24 cellular contexts compared by ENCODE assay signal in the genomic region with DNA sequence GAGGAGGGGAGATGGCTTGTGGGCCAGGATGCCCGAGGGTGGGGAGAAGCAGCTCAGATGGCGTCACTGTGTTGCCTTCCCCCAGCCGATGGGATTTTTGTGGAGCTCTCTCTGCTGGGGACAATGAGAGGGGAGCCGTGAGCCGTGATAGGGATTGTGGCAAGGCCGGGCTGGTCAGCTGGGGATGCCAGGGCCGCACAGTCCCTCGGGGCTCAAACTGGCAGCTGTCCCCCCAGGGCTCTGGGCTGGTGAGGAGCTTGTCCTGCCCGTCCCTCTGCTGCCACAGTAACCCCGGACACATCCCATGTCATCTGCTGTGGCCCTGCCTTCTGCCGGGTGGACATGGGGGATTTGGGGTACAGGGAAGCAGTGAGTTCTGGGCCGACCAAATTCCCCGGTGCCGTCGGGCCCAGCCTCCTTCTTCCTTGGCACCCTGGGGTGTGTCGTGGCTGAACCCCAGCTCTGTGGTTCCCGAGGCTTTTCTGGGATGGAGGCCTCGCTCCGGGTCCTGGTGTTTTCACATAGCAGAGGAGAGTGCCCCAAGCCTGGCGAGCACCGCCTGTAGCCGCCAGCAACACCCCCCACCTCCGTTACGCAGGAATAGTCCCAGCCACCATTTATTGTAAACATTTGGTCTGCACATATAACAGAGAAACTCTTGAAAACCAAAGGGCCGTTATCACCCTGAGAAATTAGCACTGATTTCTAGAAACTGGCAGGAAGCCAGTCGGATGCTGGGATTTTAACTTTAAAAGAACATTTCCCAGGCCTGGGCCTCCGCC. TPM values are rescaled to one million over a fixed set of nuclear protein-coding genes. Genes with fewer than 3 reads are reported as not detected.
DNase-seq lines count a peak whose midpoint lies in the region; ATAC-seq and TF ChIP-seq lines count a peak whose summit lies in the region.
"Had no signal": no experiment of that assay in that cellular context is flagged by ENCODE, and none has a peak within 500 bp of the region (broad histone marks: within the 10 kb centered on the region; RNA-seq: fewer than 3 reads in every experiment).

No MANE protein-coding gene starts in this region.

- no peak overlapping the region for H2AK5ac ChIP-seq in H9 (ENCODE audit: insufficient read length, low read length)

- H3K4me2 ChIP-seq in H9 (ENCODE audit: insufficient read depth, insufficient read length, low read length) = no peak overlapping the region

- peak overlapping the region; percentile 25; the same call in 1 of the 2 replicates for H3K14ac ChIP-seq in H9 (ENCODE audit: insufficient read depth, low read length)

- ATAC-seq in GM21515 (IDR thresholded peaks at IDR 0.05; ENCODE audit: unreplicated experiment) (no peak), HG02588 (IDR thresholded peaks at IDR 0.05; ENCODE audit: unreplicated experiment) (no peak)
- ATAC-seq: GM12878, Panc1 had no signal

- H3K18ac ChIP-seq in H9 (ENCODE audit: insufficient read length, low read depth, low read length) = no peak overlapping the region

- H3K9me3 Mint-ChIP-seq in CD14-positive monocyte (no peaks in the 10 kb centered on the region), H9 (no peaks in the 10 kb centered on the region), glutamatergic neuron (ENCODE audit: unreplicated experiment) (peaks cover 9% of the 10 kb centered on the region)

- H4K91ac ChIP-seq in H9 (ENCODE audit: insufficient read length, low read depth, low read length) = no peak overlapping the region

- no peaks in the 10 kb centered on the region for H3K9me3 ChIP-seq in H9 (ENCODE audit: control insufficient read depth, low read depth, low read length)
- H3K9me3 ChIP-seq: Caco-2, SJCRH30 had no signal

- H3K27me3 Mint-ChIP-seq in CD14-positive monocyte (ENCODE audit: low read depth in 3 of 3) = peaks cover 0 to 14% (median 5%) of the 10 kb centered on the region in 3 donors
- no peaks in the 10 kb centered on the region for H3K27me3 Mint-ChIP-seq in H9 (ENCODE audit: low read depth)
- peaks cover 16% of the 10 kb centered on the region for H3K27me3 Mint-ChIP-seq in glutamatergic neuron (ENCODE audit: unreplicated experiment)

- no peaks in the 10 kb centered on the region for H3K4me1 Mint-ChIP-seq in CD14-positive monocyte
- peaks cover 4 to 5% of the 10 kb centered on the region in 2 experiments; a peak in 3 of 4 replicates for H3K4me1 Mint-ChIP-seq in H9
- H3K4me1 Mint-ChIP-seq in glutamatergic neuron (ENCODE audit: low read depth, unreplicated experiment) = peaks cover 8% of the 10 kb centered on the region
- H3K4me1 Mint-ChIP-seq: CD4-positive, alpha-beta memory T cell had no signal

- no peak overlapping the region for H2BK12ac ChIP-seq in H9 (ENCODE audit: insufficient read length, low read depth, low read length)

- H2BK120ac ChIP-seq in H9 (ENCODE audit: low read depth, low read length, poor library complexity, severe bottlenecking) = no peak overlapping the region

- H3K4ac ChIP-seq in H9 (ENCODE audit: low read depth, low read length) = no peak overlapping the region

- no peak overlapping the region for H2AFZ ChIP-seq in H9 (ENCODE audit: low read length)

- H3K4me3 ChIP-seq in astrocyte of the spinal cord (ENCODE audit: low read depth, low read length) = no peak overlapping the region
- H3K4me3 ChIP-seq: GM12878, SJCRH30 had no signal

- H3K79me2 ChIP-seq in H9 (ENCODE audit: insufficient read depth, low read length) = peaks cover 8% of the 10 kb centered on the region; the same call in 1 of the 2 replicates

- no peaks in the 10 kb centered on the region for H3K36me3 Mint-ChIP-seq in CD14-positive monocyte
- H3K36me3 Mint-ChIP-seq in H9 (ENCODE audit: insufficient read depth in 1 of 3, low read depth in 3 of 3) = no peaks in the 10 kb centered on the region
- no peaks in the 10 kb centered on the region for H3K36me3 Mint-ChIP-seq in glutamatergic neuron (ENCODE audit: unreplicated experiment)
- H3K36me3 Mint-ChIP-seq: CD4-positive, alpha-beta memory T cell had no signal

- H3K9ac ChIP-seq in H9 (ENCODE audit: extremely low read depth, insufficient read length, low read length) = no peak overlapping the region

- no peak overlapping the region for H3K27ac ChIP-seq in H9 (ENCODE audit: insufficient read length, low read depth, low read length)
- H3K27ac ChIP-seq: SJCRH30 had no signal

- peaks cover 5% of the 10 kb centered on the region for H4K20me1 ChIP-seq in H9 (ENCODE audit: control insufficient read depth, insufficient read depth, insufficient read length)

- no peaks in the 10 kb centered on the region for H3K4me1 ChIP-seq in H9 (ENCODE audit: insufficient read depth, low read length)
- H3K4me1 ChIP-seq: Caco-2, SJCRH30 had no signal

- H4K5ac ChIP-seq in H9 (ENCODE audit: insufficient read length, low read depth, low read length) = no peak overlapping the region

- no peak overlapping the region for H2BK15ac ChIP-seq in H9 (ENCODE audit: low read depth, low read length)

- peaks cover 10% of the 10 kb centered on the region for H3K79me1 ChIP-seq in H9 (ENCODE audit: insufficient read depth, low read depth, low read length, poor library complexity, severe bottlenecking)

- TF ChIP-seq CTCF in CD14-positive monocyte (IDR thresholded peaks at IDR 0.05) (no peak), H9 (conservative IDR thresholded peaks at IDR 0.05) (no peak), astrocyte of the spinal cord (IDR thresholded peaks at IDR 0.05; ENCODE audit: low read depth, low read length) (no peak), glutamatergic neuron (IDR thresholded peaks at IDR 0.05; ENCODE audit: partially characterized antibody, unreplicated experiment) (no peak)

- no CpG with 5 or more reads among the region's 27 CpGs for WGBS in H9 (ENCODE audit: extremely low coverage, insufficient read length, low lambda C conversion rate)

- no peak overlapping the region for H4K8ac ChIP-seq in H9 (replicated peaks; ENCODE audit: insufficient read length, low read depth, low read length)

- H3K27me3 ChIP-seq in H9 (ENCODE audit: insufficient read depth, low read length) = no peaks in the 10 kb centered on the region
- H3K27me3 ChIP-seq: SJCRH30 had no signal

- H2BK20ac ChIP-seq in H9 (ENCODE audit: low read depth, low read length, poor library complexity, severe bottlenecking) = no peak overlapping the region

- in situ Hi-C loops in astrocyte of the spinal cord (cut with HindIII; ENCODE audit: low sequenced_read_pairs) = no loop called here

- intact Hi-C loops in CD14-positive monocyte (cut with micrococcal nuclease) = no loop called here

- H3K56ac ChIP-seq in H9 (ENCODE audit: insufficient read length, low read depth, low read length) = no peak overlapping the region

- H3K27ac Mint-ChIP-seq in CD14-positive monocyte (peak overlapping the region in 1 of 7 donors; percentile 66), H9 (no peak overlapping the region; a peak in 1 of 7 replicates), glutamatergic neuron (ENCODE audit: unreplicated experiment) (peak overlapping the region; percentile 59)
- H3K27ac Mint-ChIP-seq: CD4-positive, alpha-beta memory T cell had no signal

- no peak overlapping the region for H3T11ph ChIP-seq in H9 (ENCODE audit: low read length)

- DNase-seq in CD14-positive monocyte (ENCODE audit: low spot score) (peak; percentile 34), H9 (no peak), astrocyte of the spinal cord (ENCODE audit: low read depth, low spot score) (peak; percentile 5), glutamatergic neuron (peak; percentile 19), SW480 (ENCODE audit: low spot score) (no peak)
- DNase-seq in activated T-cell treated with anti-CD3 and anti-CD28 coated beads, Interleukin-2, amount 50 U/mL, for 1 hour = no peak
- DNase-seq: Caco-2; CD4-positive, alpha-beta memory T cell; DMS 273 treated with DMSO at 0.1 percent for 48 hours; DMS79 treated with DMSO at 0.1 percent for 48 hours; GOT3; MM.1S; NCI-H1048; NCI-H1417 treated with DMSO at 0.1 percent for 48 hours; NCI-H187; NCI-H226; NCI-H510A treated with DMSO at 0.1 percent for 48 hours; NCI-H748 treated with DMSO at 0.1 percent for 48 hours; NK-92 treated with Interleukin-12 subunit alpha and Interleukin-12 subunit beta, amount 100 ng/mL, for 24 hours; SJCRH30 had no signal

- H3K4me3 Mint-ChIP-seq in CD14-positive monocyte = no peak overlapping the region
- no peak overlapping the region for H3K4me3 Mint-ChIP-seq in H9
- no peak overlapping the region for H3K4me3 Mint-ChIP-seq in glutamatergic neuron (ENCODE audit: unreplicated experiment)
- H3K4me3 Mint-ChIP-seq: CD4-positive, alpha-beta memory T cell had no signal

- H2BK5ac ChIP-seq in H9 (ENCODE audit: insufficient read length, low read length) = no peak overlapping the region

- H3K23me2 ChIP-seq in H9 (ENCODE audit: insufficient read length, low read depth, low read length, poor library complexity, severe bottlenecking) = no peaks in the 10 kb centered on the region

- H3K23ac ChIP-seq in H9 (ENCODE audit: insufficient read length, low read depth, low read length) = no peak overlapping the region

RNA-seq across cellular contexts. Expression of a gene that starts 9.8 kb away (rescaled TPM):
- polyA plus RNA-seq in CD14-positive monocyte = not detected
- total RNA-seq in H9 (2021) (24.2 and 28.4 TPM in 2 replicates), glutamatergic neuron (ENCODE audit: unreplicated experiment) (207 TPM)
- total RNA-seq: SJCRH30 had no signal
- polyA plus RNA-seq: GM12878 had no signal

Comparison
In these comparisons a context has a peak if more than half of its experiments do, and no peak if none do; other contexts are left out.
1. DNase-seq: peak in CD14-positive monocyte (single experiment), astrocyte of the spinal cord (single experiment) and glutamatergic neuron (single experiment); none in H9 (single experiment), activated T-cell treated with anti-CD3 and anti-CD28 coated beads, Interleukin-2, amount 50 U/mL, for 1 hour (single experiment) and SW480 (single experiment).